Comparison of ENCODE assay signal across 23 cellular contexts in genomic region chr2:1644427-1644826, GRCh38.
"Had no signal": no experiment of that assay in that cellular context is flagged by ENCODE, and none has a peak within 500 bp of the region (broad histone marks: within the 10 kb centered on the region; RNA-seq: fewer than 3 reads in every experiment).

No MANE protein-coding gene starts in this region.

- H3K27ac Mint-ChIP-seq: activated B cell treated with CpG ODN at 0.5 μM for 24 hours; activated CD4-positive, alpha-beta memory T cell treated with anti-CD3 and anti-CD28 coated beads for 36 hours; activated CD8-positive, alpha-beta memory T cell treated with anti-CD3 and anti-CD28 coated beads, Interleukin-2, amount 10 ng/mL, durations not matched to agents 7 days and 5 days; activated naive CD8-positive, alpha-beta T cell treated with anti-CD3 and anti-CD28 coated beads, Interleukin-2, amount 10 ng/mL, durations not matched to agents 7 days and 5 days; activated T-helper 17 cell treated with anti-CD3 and anti-CD28 coated beads, Interleukin-2, amount 50 U/mL, for 72 hours; memory B cell; T-cell had no signal

- ATAC-seq: activated CD8-positive, alpha-beta memory T cell treated with anti-CD3 and anti-CD28 coated beads, Interleukin-2, amount 10 ng/mL, durations not matched to agents 7 days and 5 days; activated T-helper 17 cell treated with anti-CD3 and anti-CD28 coated beads, Interleukin-2, amount 50 U/mL, for 72 hours; foreskin keratinocyte; mucosa of descending colon; SK-N-SH treated with all-trans-retinoic acid at 6 μM for 48 hours; stimulated activated naive CD8-positive, alpha-beta T cell treated with anti-CD3 and anti-CD28 coated beads, Interleukin-15, Interleukin-2, amounts not matched to agents 100 U/mL and 50 U/mL, for 24 hours; T-cell had no signal

- H3K27ac ChIP-seq: foreskin keratinocyte, neutrophil, suprapubic skin, transverse colon had no signal

- H3K4me1 Mint-ChIP-seq: activated B cell treated with CpG ODN at 0.5 μM for 24 hours; activated CD8-positive, alpha-beta memory T cell treated with anti-CD3 and anti-CD28 coated beads, Interleukin-2, amount 10 ng/mL, durations not matched to agents 7 days and 5 days; activated naive CD8-positive, alpha-beta T cell treated with anti-CD3 and anti-CD28 coated beads, Interleukin-2, amount 10 ng/mL, durations not matched to agents 7 days and 5 days; activated T-helper 17 cell treated with anti-CD3 and anti-CD28 coated beads, Interleukin-2, amount 50 U/mL, for 72 hours; memory B cell; T-cell had no signal

- H3K36me3 ChIP-seq: neutrophil, transverse colon had no signal

- H3K4me3 Mint-ChIP-seq: activated B cell treated with CpG ODN at 0.5 μM for 24 hours; activated CD4-positive, alpha-beta memory T cell treated with anti-CD3 and anti-CD28 coated beads for 36 hours; activated CD8-positive, alpha-beta memory T cell treated with anti-CD3 and anti-CD28 coated beads, Interleukin-2, amount 10 ng/mL, durations not matched to agents 7 days and 5 days; activated naive CD8-positive, alpha-beta T cell treated with anti-CD3 and anti-CD28 coated beads, Interleukin-2, amount 10 ng/mL, durations not matched to agents 7 days and 5 days; activated T-helper 17 cell treated with anti-CD3 and anti-CD28 coated beads, Interleukin-2, amount 50 U/mL, for 72 hours; brain; memory B cell; naive B cell; T-cell had no signal

- H3K9me3 Mint-ChIP-seq: activated B cell treated with CpG ODN at 0.5 μM for 24 hours; activated CD4-positive, alpha-beta memory T cell treated with anti-CD3 and anti-CD28 coated beads for 36 hours; activated naive CD8-positive, alpha-beta T cell treated with anti-CD3 and anti-CD28 coated beads, Interleukin-2, amount 10 ng/mL, durations not matched to agents 7 days and 5 days; activated T-helper 17 cell treated with anti-CD3 and anti-CD28 coated beads, Interleukin-2, amount 50 U/mL, for 72 hours; memory B cell; T-cell had no signal

- H3K9me3 ChIP-seq: mucosa of descending colon, neutrophil, suprapubic skin, transverse colon had no signal

- H3K4me1 ChIP-seq: foreskin keratinocyte, suprapubic skin had no signal

- DNase-seq: activated B cell treated with CpG ODN at 0.5 μM for 24 hours; activated CD4-positive, alpha-beta memory T cell treated with anti-CD3 and anti-CD28 coated beads for 36 hours; activated CD4-positive, alpha-beta T cell treated with anti-CD3 and anti-CD28 coated beads for 4 hours; activated CD8-positive, alpha-beta memory T cell treated with anti-CD3 and anti-CD28 coated beads, Interleukin-2, amount 10 ng/mL, durations not matched to agents 7 days and 5 days; activated naive CD4-positive, alpha-beta T cell treated with Interleukin-2 at 50 U/mL for 16 hours; activated naive CD8-positive, alpha-beta T cell treated with anti-CD3 and anti-CD28 coated beads, Interleukin-2, amount 10 ng/mL, durations not matched to agents 7 days and 5 days; activated T-cell treated with anti-CD3 and anti-CD28 coated beads, Interleukin-2, amount 50 U/mL, for 1 hour; central memory CD4-positive, alpha-beta T cell; foreskin keratinocyte; glutamatergic neuron; hippocampal formation; naive B cell; stimulated activated CD4-positive, alpha-beta T cell treated with anti-CD3 and anti-CD28 coated beads, Interleukin-2, amount 100 ng/mL, for 24 hours; stimulated activated naive CD8-positive, alpha-beta T cell treated with anti-CD3 and anti-CD28 coated beads, Interleukin-15, Interleukin-2, amounts not matched to agents 100 U/mL and 50 U/mL, for 24 hours; T-cell; transverse colon had no signal

- H3K4me3 ChIP-seq: mucosa of descending colon, suprapubic skin, transverse colon had no signal

- H3K36me3 Mint-ChIP-seq: activated CD4-positive, alpha-beta memory T cell treated with anti-CD3 and anti-CD28 coated beads for 36 hours; activated CD8-positive, alpha-beta memory T cell treated with anti-CD3 and anti-CD28 coated beads, Interleukin-2, amount 10 ng/mL, durations not matched to agents 7 days and 5 days; activated naive CD8-positive, alpha-beta T cell treated with anti-CD3 and anti-CD28 coated beads, Interleukin-2, amount 10 ng/mL, durations not matched to agents 7 days and 5 days; memory B cell; naive B cell; T-cell had no signal

- H3K27me3 Mint-ChIP-seq: activated B cell treated with CpG ODN at 0.5 μM for 24 hours; activated CD4-positive, alpha-beta memory T cell treated with anti-CD3 and anti-CD28 coated beads for 36 hours; activated CD8-positive, alpha-beta memory T cell treated with anti-CD3 and anti-CD28 coated beads, Interleukin-2, amount 10 ng/mL, durations not matched to agents 7 days and 5 days; activated naive CD8-positive, alpha-beta T cell treated with anti-CD3 and anti-CD28 coated beads, Interleukin-2, amount 10 ng/mL, durations not matched to agents 7 days and 5 days; activated T-helper 17 cell treated with anti-CD3 and anti-CD28 coated beads, Interleukin-2, amount 50 U/mL, for 72 hours; memory B cell; naive B cell; T-cell had no signal

- H3K27me3 ChIP-seq: foreskin keratinocyte, neutrophil, suprapubic skin, transverse colon had no signal
